ENCODE assay signal across 31 cellular contexts in the genomic region with DNA sequence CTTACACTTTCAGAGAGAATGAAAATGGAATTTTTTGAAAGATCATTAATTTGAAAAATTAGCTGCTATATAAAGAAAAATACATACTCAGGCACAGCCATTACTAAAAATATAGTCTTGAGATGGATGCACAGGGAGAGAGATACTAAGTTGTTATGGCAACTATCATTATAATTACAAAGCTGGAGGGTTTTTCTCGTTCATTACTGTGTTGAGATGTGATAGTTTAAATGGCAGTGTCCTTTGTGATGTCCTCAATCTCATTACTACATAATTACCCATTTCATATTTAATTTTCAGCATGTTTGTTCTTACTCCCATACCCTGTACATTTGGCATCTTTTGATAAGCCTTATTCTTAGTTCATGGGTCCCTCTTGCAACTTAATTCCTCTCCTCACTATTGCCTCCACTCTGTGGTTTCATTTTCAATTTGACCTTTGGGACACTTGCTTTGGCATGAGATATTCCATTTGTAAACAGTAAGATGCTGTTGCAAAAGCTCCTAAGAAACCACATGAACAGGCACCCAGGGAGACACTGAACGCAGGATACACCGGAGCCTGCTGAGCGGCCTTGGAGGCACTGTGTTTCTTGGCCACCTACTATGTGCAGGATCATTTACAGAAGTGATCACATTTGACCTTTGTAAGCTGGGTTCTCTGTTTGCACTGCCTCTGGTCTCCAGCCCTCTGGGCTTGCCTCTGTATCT. TPM values are rescaled to one million over a fixed set of nuclear protein-coding genes. Genes with fewer than 3 reads are reported as not detected.
DNase-seq lines count a peak whose midpoint lies in the region; ATAC-seq and TF ChIP-seq lines count a peak whose summit lies in the region.
"Had no signal": no experiment of that assay in that cellular context is flagged by ENCODE, and none has a peak within 500 bp of the region (broad histone marks: within the 10 kb centered on the region; RNA-seq: fewer than 3 reads in every experiment).

No MANE protein-coding gene starts in this region.

- no peak overlapping the region for H3K4me3 ChIP-seq in gastroesophageal sphincter
- H3K4me3 ChIP-seq: adrenal gland, body of pancreas, hepatocyte, lung, MG63 had no signal

- H3K36me3 ChIP-seq in gastroesophageal sphincter = no peaks in the 10 kb centered on the region
- H3K36me3 ChIP-seq: adrenal gland, MG63 had no signal

- DNase-seq in NCI-H1105 treated with DMSO at 0.1 percent for 48 hours (lab: John Stamatoyannopoulos, UW) (peak; percentile 57), NCI-H1105 (lab: John Stamatoyannopoulos, UW) (no peak), NCI-H1436 treated with DMSO at 0.1 percent for 48 hours (lab: John Stamatoyannopoulos, UW) (peak; percentile 44), sciatic nerve (ENCODE audit: low spot score) (no peak), GM03348 (ENCODE audit: low spot score) (no peak), DMS153 treated with DMSO at 0.1 percent for 48 hours (lab: John Stamatoyannopoulos, UW; ENCODE audit: unreplicated experiment) (no peak)
- DNase-seq: activated CD4-positive, alpha-beta memory T cell treated with anti-CD3 and anti-CD28 coated beads, Interleukin-2, amount 10 ng/mL, durations not matched to agents 7 days and 5 days; activated CD8-positive, alpha-beta memory T cell treated with anti-CD3 and anti-CD28 coated beads, Interleukin-2, amount 50 U/mL, for 48 hours; activated naive CD4-positive, alpha-beta T cell treated with anti-CD3 and anti-CD28 coated beads for 36 hours; body of pancreas; dermis blood vessel endothelial cell; GOT3; kidney glomerular epithelial cell; MG63; natural killer cell; NCI-H1694 treated with DMSO at 0.1 percent for 48 hours; NCI-H2171 treated with DMSO at 0.1 percent for 48 hours; SHP77; stimulated activated CD4-positive, alpha-beta T cell treated with anti-CD3 and anti-CD28 coated beads, Interleukin-1b, Interleukin-23, amount 100 ng/mL, for 48 hours; stimulated activated naive CD8-positive, alpha-beta T cell treated with anti-CD3 and anti-CD28 coated beads, Interleukin-15, Interleukin-2, amounts not matched to agents 100 U/mL and 50 U/mL, for 24 hours had no signal

- WGBS in gastroesophageal sphincter (ENCODE audit: low coverage in 1 of 2), 2 donors = 13 to 32% methylated on average over 1 to 4 of the region's 4 CpGs

- TF ChIP-seq EP300 in gastroesophageal sphincter (IDR thresholded peaks at IDR 0.05) = no peak

- intact Hi-C loops in sciatic nerve (cut with DNase I) = no loop called here

- H3K4me1 ChIP-seq in gastroesophageal sphincter = peaks cover 0 to 38% (median 9%) of the 10 kb centered on the region in 3 donors
- H3K4me1 ChIP-seq: adrenal gland, body of pancreas had no signal

- H3K27ac ChIP-seq in gastroesophageal sphincter = peak overlapping the region; percentile 11 to 72 (median 65)
- H3K27ac ChIP-seq: adrenal gland, body of pancreas, hepatocyte, HL-60, KMS-11 had no signal

- H3K27me3 ChIP-seq in gastroesophageal sphincter = peaks cover 6% of the 10 kb centered on the region
- H3K27me3 ChIP-seq: adrenal gland, body of pancreas, MG63 had no signal

- ATAC-seq in gastroesophageal sphincter (peak; percentile 63), sciatic nerve (peak; percentile 82), HG02759 (IDR thresholded peaks at IDR 0.05; ENCODE audit: unreplicated experiment) (no peak)
- ATAC-seq: body of pancreas; natural killer cell; stimulated activated naive CD8-positive, alpha-beta T cell treated with anti-CD3 and anti-CD28 coated beads, Interleukin-15, Interleukin-2, amounts not matched to agents 100 U/mL and 50 U/mL, for 24 hours had no signal

- no peak for TF ChIP-seq CTCF in gastroesophageal sphincter (IDR thresholded peaks at IDR 0.05)

- no peak for TF ChIP-seq POLR2A in gastroesophageal sphincter (IDR thresholded peaks at IDR 0.05)

- peaks cover 0 to 8% (median 0%) of the 10 kb centered on the region in 3 donors for H3K9me3 ChIP-seq in gastroesophageal sphincter
- H3K9me3 ChIP-seq: adrenal gland, body of pancreas had no signal

RNA-seq across cellular contexts. Expression of a gene that starts 4.8 kb away (rescaled TPM):
- total RNA-seq in gastroesophageal sphincter = 100 to 1,000 TPM in 1 of 4 donors, 10 to 100 TPM in 3; 57.1 to 165 (median 85.1) TPM
- 81.6 TPM for total RNA-seq in sciatic nerve
- total RNA-seq: A172; activated CD4-positive, alpha-beta memory T cell treated with anti-CD3 and anti-CD28 coated beads, Interleukin-2, amount 10 ng/mL, durations not matched to agents 7 days and 5 days; activated naive CD4-positive, alpha-beta T cell treated with anti-CD3 and anti-CD28 coated beads for 36 hours; activated T-helper 1 cell treated with anti-CD3 and anti-CD28 coated beads, Interleukin-12 subunit alpha, Interleukin-12 subunit beta, Interleukin-2, Interleukin-4 antibody, amounts not matched to agents 30 ng/mL and 10 ng/mL and 1 ng/mL, durations not matched to agents 14 hours and 24 hours and 36 hours; CD4-positive, CD25-positive, alpha-beta regulatory T cell; mononuclear cell; natural killer cell had no signal

Comparison
In these comparisons a context has a peak if more than half of its experiments do, and no peak if none do; other contexts are left out.
1. DNase-seq: peak in NCI-H1105 treated with DMSO at 0.1 percent for 48 hours (single experiment) and NCI-H1436 treated with DMSO at 0.1 percent for 48 hours (single experiment); none in NCI-H1105 (single experiment), sciatic nerve (single experiment), GM03348 (single experiment) and DMS153 treated with DMSO at 0.1 percent for 48 hours (single experiment).